Comparison of ENCODE assay signal across 14 cellular contexts in genomic region chr7:36045830-36046341, GRCh38.
A peak's percentile ranks its signal among the peaks of the same experiment; 100 is the strongest.
DNase-seq lines count a peak whose midpoint lies in the region; ATAC-seq and TF ChIP-seq lines count a peak whose summit lies in the region.
"Had no signal": no experiment of that assay in that cellular context is flagged by ENCODE, and none has a peak within 500 bp of the region (broad histone marks: within the 10 kb centered on the region; RNA-seq: fewer than 3 reads in every experiment).

No MANE protein-coding gene starts in this region.

- peak; percentile 72 for ATAC-seq in GM19025 (IDR thresholded peaks at IDR 0.05; ENCODE audit: low read depth, unreplicated experiment)
- ATAC-seq in gastroesophageal sphincter: peak; percentile 40
- no peak for ATAC-seq in HG03460 (IDR thresholded peaks at IDR 0.05; ENCODE audit: unreplicated experiment)
- ATAC-seq: activated CD8-positive, alpha-beta T cell treated with anti-CD3 and anti-CD28 coated beads for 36 hours; activated T-helper 17 cell treated with anti-CD3 and anti-CD28 coated beads, Interleukin-2, amount 50 U/mL, for 72 hours had no signal

- 51 to 54% methylated on average over 2 of the region's 3 CpGs for WGBS in gastroesophageal sphincter (ENCODE audit: low coverage in 1 of 2), 2 donors

- no peak for TF ChIP-seq EP300 in gastroesophageal sphincter (IDR thresholded peaks at IDR 0.05)

- no peaks in the 10 kb centered on the region for H3K36me3 ChIP-seq in gastroesophageal sphincter
- H3K36me3 ChIP-seq in skeletal muscle tissue (ENCODE audit: control insufficient read depth in 3 of 3, insufficient read depth in 3 of 3, low read length in 3 of 3): no peaks in the 10 kb centered on the region
- H3K36me3 ChIP-seq: ovary had no signal

- no peaks in the 10 kb centered on the region for H3K9me3 ChIP-seq in gastroesophageal sphincter
- no peaks in the 10 kb centered on the region for H3K9me3 ChIP-seq in skeletal muscle tissue (ENCODE audit: control insufficient read depth in 3 of 3, low read length in 3 of 3)
- H3K9me3 ChIP-seq: ovary had no signal

- H3K27ac ChIP-seq in gastroesophageal sphincter: peak overlapping the region in 3 of 4 donors; percentile 48 to 64 (median 59)
- H3K27ac ChIP-seq in skeletal muscle tissue (ENCODE audit: low read depth, low read length): peak overlapping the region; percentile 50

- H3K9ac ChIP-seq in skeletal muscle tissue (ENCODE audit: low read depth in 1 of 3, low read length in 3 of 3): peak overlapping the region in 1 of 3 donors; percentile 3

- no peak overlapping the region for H3K4me3 ChIP-seq in gastroesophageal sphincter
- peak overlapping the region in 1 of 3 donors; percentile 2 for H3K4me3 ChIP-seq in skeletal muscle tissue (ENCODE audit: low read length in 3 of 3)
- H3K4me3 ChIP-seq: ovary had no signal

- TF ChIP-seq POLR2A in gastroesophageal sphincter (IDR thresholded peaks at IDR 0.05): no peak

- H3K27me3 ChIP-seq in gastroesophageal sphincter (no peaks in the 10 kb centered on the region), skeletal muscle tissue (ENCODE audit: control insufficient read depth in 3 of 3, insufficient read depth in 3 of 3, low read length in 3 of 3) (no peaks in the 10 kb centered on the region)
- H3K27me3 ChIP-seq: ovary had no signal

- peak; percentile 91 to 98 for DNase-seq in NCI-H524 (lab: John Stamatoyannopoulos, UW)
- no peak for DNase-seq in activated naive CD4-positive, alpha-beta T cell treated with Interleukin-2 at 50 U/mL for 16 hours
- DNase-seq in activated naive CD4-positive, alpha-beta T cell treated with anti-CD3 and anti-CD28 coated beads, Interleukin-2, amount 50 U/mL, for 16 hours: no peak
- DNase-seq in HK-2 (ENCODE audit: unreplicated experiment): no peak
- DNase-seq: activated CD8-positive, alpha-beta T cell treated with anti-CD3 and anti-CD28 coated beads for 36 hours; anterior cingulate cortex; DMS79; NCI-H1048; ovary had no signal

- H3K4me1 ChIP-seq in gastroesophageal sphincter (peaks cover 0 to 52% (median 12%) of the 10 kb centered on the region in 3 donors), skeletal muscle tissue (ENCODE audit: control insufficient read depth in 3 of 3, insufficient read depth in 3 of 3, low read length in 3 of 3) (peaks cover 43 to 58% (median 53%) of the 10 kb centered on the region in 3 donors)

- no peak for TF ChIP-seq CTCF in gastroesophageal sphincter (IDR thresholded peaks at IDR 0.05)

Comparison
In these comparisons a context has a peak if more than half of its experiments do, and no peak if none do; other contexts are left out.
1. DNase-seq: peak in NCI-H524 (2 of 2); none in activated naive CD4-positive, alpha-beta T cell treated with Interleukin-2 at 50 U/mL for 16 hours (single experiment), activated naive CD4-positive, alpha-beta T cell treated with anti-CD3 and anti-CD28 coated beads, Interleukin-2, amount 50 U/mL, for 16 hours (single experiment) and HK-2 (single experiment).